ENCODE assay signal across 8 cellular contexts in the genomic region with DNA sequence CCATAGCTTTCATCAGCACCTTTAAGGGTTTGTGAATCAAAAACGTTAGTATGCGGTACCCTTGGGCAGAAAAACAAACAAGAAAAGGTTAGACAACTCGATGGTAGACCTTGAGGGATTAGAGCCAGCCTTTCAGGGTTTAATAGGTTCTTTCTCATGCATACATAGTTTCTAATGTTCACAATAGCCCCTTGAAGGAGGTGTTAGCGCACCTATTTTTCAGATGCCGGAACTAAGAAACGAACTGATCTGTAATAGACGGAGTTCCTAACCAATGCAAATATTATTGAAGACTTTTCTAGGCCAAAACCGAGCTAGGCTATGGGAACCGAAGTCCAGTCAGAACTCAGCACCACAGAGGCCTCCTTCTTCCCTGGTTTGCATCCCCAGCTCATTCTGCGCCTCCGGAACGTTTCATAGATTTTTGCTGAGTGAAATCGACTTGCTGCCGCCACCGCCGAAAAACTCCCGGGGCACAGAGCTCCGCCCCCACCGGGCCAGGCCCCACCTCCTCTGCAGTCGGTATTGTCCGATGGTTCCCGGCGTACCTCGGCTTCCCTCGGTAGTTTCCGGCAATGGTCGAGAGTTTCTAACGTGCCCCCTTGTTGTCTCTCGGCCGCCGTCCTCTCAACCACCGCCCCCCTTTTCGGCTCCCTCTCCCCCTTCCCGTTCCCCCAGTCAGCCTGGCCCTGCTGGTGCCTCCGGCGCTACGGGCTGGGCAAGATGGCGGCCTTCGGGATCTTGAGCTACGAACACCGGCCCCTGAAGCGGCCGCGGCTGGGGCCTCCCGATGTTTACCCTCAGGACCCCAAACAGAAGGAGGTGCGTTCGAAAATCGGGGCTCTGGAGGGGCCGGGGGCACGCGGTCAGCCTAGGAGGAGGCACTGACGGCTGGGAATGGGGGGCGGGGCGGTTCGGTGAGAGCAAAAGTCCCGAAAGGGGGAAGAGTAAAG. TPM values are rescaled to one million over a fixed set of nuclear protein-coding genes. Genes with fewer than 3 reads are reported as not detected.
DNase-seq lines count a peak whose midpoint lies in the region; ATAC-seq and TF ChIP-seq lines count a peak whose summit lies in the region.

A gene (plus strand): TSS at position 565 of the 953 bp plus-strand sequence. CDS start 159 bp downstream, at position 724.

- intact Hi-C loops in T-helper 1 cell treated with Interleukin-12 subunit alpha and Interleukin-12 subunit beta and Interleukin-4 antibody, amounts not matched to agents 30 ng/mL and 1 ng/mL, for 36 hours (cut with micrococcal nuclease) = loop anchor here (1.0 to 10.0 kb wide), 4 partner anchors 8 to 984 kb away; a partner anchor contains a TSS
- intact Hi-C loops in heart right ventricle (cut with DNase I) = loop anchor here in 1 of 10 donors (1.0 kb wide), 1 partner anchor 50 kb away; a partner anchor contains a TSS
- intact Hi-C loops in posterior vena cava (cut with DNase I) = no loop called here

- H3K27me3 Mint-ChIP-seq in type B pancreatic cell = no peaks in the 10 kb centered on the region

- H3K9me3 ChIP-seq in heart right ventricle = no peaks in the 10 kb centered on the region

- peak; percentile 94 for ATAC-seq in HG02642 (IDR thresholded peaks at IDR 0.05; ENCODE audit: poor library complexity, unreplicated experiment)
- peak; percentile 97 to 100 (median 99) for ATAC-seq in heart right ventricle

- peak within 1 kb of the TSS; percentile 51 for H3K4me3 ChIP-seq in GM12864 (ENCODE audit: low read depth, low read length)
- peak within 1 kb of the TSS; percentile 38 to 72 (median 64) for H3K4me3 ChIP-seq in heart right ventricle

- peaks cover 0 to 15% (median 5%) of the 10 kb centered on the region in 9 donors for H3K4me1 ChIP-seq in heart right ventricle

- no peak for TF ChIP-seq CTCF in GM12864 (IDR thresholded peaks at IDR 0.05; ENCODE audit: low read depth, low read length, missing control alignments)
- TF ChIP-seq CTCF in heart right ventricle (IDR thresholded peaks at IDR 0.05) = no peak
- TF ChIP-seq CTCF in type B pancreatic cell (conservative IDR thresholded peaks at IDR 0.05) = no peak

- peaks cover 0 to 3% (median 0%) of the 10 kb centered on the region in 7 donors for H3K27me3 ChIP-seq in heart right ventricle

- peak within 1 kb of the TSS; percentile 40 to 91 (median 78) for H3K27ac ChIP-seq in heart right ventricle

- peaks cover 3% of the 10 kb centered on the region for H3K36me3 Mint-ChIP-seq in type B pancreatic cell

- H3K36me3 ChIP-seq in heart right ventricle = peaks cover 0 to 39% (median 0%) of the 10 kb centered on the region in 9 donors

- WGBS in heart right ventricle, 2 donors = 1 to 2% methylated on average over 39 to 56 of the region's 56 CpGs

- H3K9me3 Mint-ChIP-seq in type B pancreatic cell = no peaks in the 10 kb centered on the region

- no peak for DNase-seq in GM12864 (ENCODE audit: low read depth)
- peak; percentile 78 for DNase-seq in NCI-H1105 treated with DMSO at 0.1 percent for 48 hours (lab: John Stamatoyannopoulos, UW)
- peak; percentile 75 for DNase-seq in amniotic epithelial cell (ENCODE audit: low read depth)
- peak; percentile 84 to 89 for DNase-seq in heart right ventricle
- DNase-seq in posterior vena cava (ENCODE audit: low spot score) = peak; percentile 94
- peak; percentile 81 for DNase-seq in type B pancreatic cell (ENCODE audit: extremely low spot score, unreplicated experiment)

- H3K4me1 Mint-ChIP-seq in type B pancreatic cell (ENCODE audit: unreplicated experiment) = no peaks in the 10 kb centered on the region

- H3K27ac Mint-ChIP-seq in type B pancreatic cell = peak within 1 kb of the TSS; percentile 72

- H3K4me3 Mint-ChIP-seq in type B pancreatic cell = peak within 1 kb of the TSS; percentile 87

RNA-seq across cellular contexts. Expression of the gene that starts here (rescaled TPM):
- 74.6 and 87.2 TPM in 2 replicates for total RNA-seq in T-helper 1 cell treated with Interleukin-12 subunit alpha and Interleukin-12 subunit beta and Interleukin-4 antibody, amounts not matched to agents 30 ng/mL and 1 ng/mL, for 36 hours
- 10 to 100 TPM; 22.4 to 35.1 (median 28.9) TPM for total RNA-seq in heart right ventricle
- 10 to 100 TPM in 1 of 2 donors, 1 to 10 TPM in 1; 6.1 to 10.8 TPM for polyA plus RNA-seq in heart right ventricle
- 10 to 100 TPM; 29.2 to 33.0 TPM for total RNA-seq in posterior vena cava
- total RNA-seq in type B pancreatic cell (ENCODE audit: low replicate concordance) = 44.1 and 77.2 TPM in 2 replicates
